1 cellular context compared by ENCODE assay signal in genomic region chr6:56669041-56669440, GRCh38.
TF ChIP-seq lines count a peak whose summit lies in the region.

No MANE protein-coding gene starts in this region.

TF ChIP-seq in HEK293, 187 proteins besides CTCF, POLR2A, EP300 and RAD21 (continued from another document):
- TF ChIP-seq ZNF362 (tag by site-specific recombination; IDR thresholded peaks at IDR 0.05) (0 out of 2 replicates have a peak, but pooled peaks have one; percentile 23), ZNF623 (tag by site-specific recombination; IDR thresholded peaks at IDR 0.05) (no peak)
